Comparison of ENCODE assay signal across 10 cellular contexts in genomic region chr2:200377774-200378336, GRCh38.
A peak's percentile ranks its signal among the peaks of the same experiment; 100 is the strongest.
DNase-seq lines count a peak whose midpoint lies in the region; ATAC-seq and TF ChIP-seq lines count a peak whose summit lies in the region.
"Had no signal": no experiment of that assay in that cellular context is flagged by ENCODE, and none has a peak within 500 bp of the region (broad histone marks: within the 10 kb centered on the region; RNA-seq: fewer than 3 reads in every experiment).

No MANE protein-coding gene starts in this region.

- intact Hi-C loops in mammary epithelial cell (cut with micrococcal nuclease) = no loop called here
- intact Hi-C loops in upper lobe of right lung (cut with DNase I) = no loop called here

- H3K18ac ChIP-seq in mesenchymal stem cell (ENCODE audit: low read depth in 1 of 2, low read length in 2 of 2) = peak overlapping the region; percentile 26 to 46

- peak overlapping the region; percentile 49 for H3K27ac Mint-ChIP-seq in activated CD8-positive, alpha-beta memory T cell treated with anti-CD3 and anti-CD28 coated beads, Interleukin-2, amount 10 ng/mL, durations not matched to agents 7 days and 5 days

- no TSS peak for BruUV-seq in mammary epithelial cell (replicated peaks; lab: Mats Ljungman, UMichigan)

- H3K36me3 Mint-ChIP-seq in activated CD8-positive, alpha-beta memory T cell treated with anti-CD3 and anti-CD28 coated beads, Interleukin-2, amount 10 ng/mL, durations not matched to agents 7 days and 5 days = peaks cover 15% of the 10 kb centered on the region

- WGBS in mammary epithelial cell (ENCODE audit: low coverage, missing lambda C conversion rate) = 84% methylated on average over 4 of the region's 4 CpGs
- WGBS in mesenchymal stem cell = 78% methylated on average over 3 of the region's 4 CpGs

- in situ Hi-C loops in mammary epithelial cell (cut with MboI; ENCODE audit: low sequenced_read_pairs in 2 of 2) = no loop called here

- H3K79me2 ChIP-seq in mammary epithelial cell (ENCODE audit: insufficient read depth, low read length) = peaks cover 84% of the 10 kb centered on the region

- no peaks in the 10 kb centered on the region for H3K27me3 ChIP-seq in mammary epithelial cell (ENCODE audit: insufficient read depth, low read length)
- H3K27me3 ChIP-seq in mesenchymal stem cell (ENCODE audit: control insufficient read depth in 1 of 2, insufficient read depth in 1 of 2, low read length in 2 of 2) = no peaks in the 10 kb centered on the region
- H3K27me3 ChIP-seq in upper lobe of right lung = no peaks in the 10 kb centered on the region
- H3K27me3 ChIP-seq: neutrophil had no signal

- H3K79me1 ChIP-seq in mesenchymal stem cell (replicated peaks; ENCODE audit: low read length, poor library complexity, severe bottlenecking) = peaks cover 14% of the 10 kb centered on the region

- no peak overlapping the region for H2AFZ ChIP-seq in mammary epithelial cell (ENCODE audit: low read depth, low read length)
- no peak overlapping the region for H2AFZ ChIP-seq in mesenchymal stem cell (ENCODE audit: low read depth, low read length)

- H3K4me2 ChIP-seq in mammary epithelial cell (ENCODE audit: insufficient read depth, low read depth, low read length) (no peak overlapping the region), mesenchymal stem cell (ENCODE audit: low read length, poor library complexity, severe bottlenecking) (no peak overlapping the region)

- H3K4me3 ChIP-seq in mammary epithelial cell (replicated peaks in 1 of 3; ENCODE audit: insufficient read depth in 1 of 3, low read depth in 2 of 3, low read length in 3 of 3) (no peak overlapping the region), mesenchymal stem cell (ENCODE audit: insufficient read depth in 1 of 2, low read depth in 1 of 2, low read length in 2 of 2) (no peak overlapping the region), upper lobe of right lung (no peak overlapping the region)

- H3K9me3 ChIP-seq in mammary epithelial cell (replicated peaks; ENCODE audit: insufficient read depth, low read length) = no peaks in the 10 kb centered on the region
- H3K9me3 ChIP-seq in mesenchymal stem cell (ENCODE audit: control insufficient read depth, low read length) = no peaks in the 10 kb centered on the region
- no peaks in the 10 kb centered on the region for H3K9me3 ChIP-seq in upper lobe of right lung
- H3K9me3 ChIP-seq: neutrophil had no signal

- H2BK15ac ChIP-seq in mesenchymal stem cell (ENCODE audit: low read depth, poor library complexity, severe bottlenecking) = no peak overlapping the region

- H3K9ac ChIP-seq in mammary epithelial cell (ENCODE audit: insufficient read depth, low read length) (no peak overlapping the region), mesenchymal stem cell (ENCODE audit: low read length) (peak overlapping the region; percentile 79)

- no peaks in the 10 kb centered on the region for H3K27me3 Mint-ChIP-seq in activated CD8-positive, alpha-beta memory T cell treated with anti-CD3 and anti-CD28 coated beads, Interleukin-2, amount 10 ng/mL, durations not matched to agents 7 days and 5 days

- H2AK5ac ChIP-seq in mesenchymal stem cell (ENCODE audit: low read length, severe bottlenecking) = peak overlapping the region; percentile 63

- CTCF ChIA-PET in activated CD8-positive, alpha-beta memory T cell treated with anti-CD3 and anti-CD28 coated beads, Interleukin-2, amount 10 ng/mL, durations not matched to agents 7 days and 5 days (lab: Charles Lee) = interaction anchor here (1.6 kb wide), 1 partner anchor 106 kb away, joined by 4 read pairs; no protein-coding TSS in a partner anchor
- CTCF ChIA-PET in mammary epithelial cell (lab: Charles Lee; ENCODE audit: low non-redundant PET) = no interaction called here

- dilution Hi-C loops in mammary epithelial cell (cut with HindIII; ENCODE audit: low sequenced_read_pairs) = no loop called here

- peak overlapping the region; percentile 54 for H2BK120ac ChIP-seq in mesenchymal stem cell (ENCODE audit: low read depth, low read length)

- H3K36me3 ChIP-seq in mammary epithelial cell (ENCODE audit: insufficient read depth, low read length) (no peaks in the 10 kb centered on the region), mesenchymal stem cell (ENCODE audit: control insufficient read depth in 1 of 2, insufficient read depth in 2 of 2, low read depth in 1 of 2, low read length in 2 of 2) (peaks cover 3% of the 10 kb centered on the region in 2 experiments), upper lobe of right lung (no peaks in the 10 kb centered on the region)
- H3K36me3 ChIP-seq: neutrophil had no signal

- H2BK12ac ChIP-seq in mesenchymal stem cell (ENCODE audit: low read length in 2 of 2) = peak overlapping the region; percentile 20 to 37

- H3K27ac ChIP-seq in mammary epithelial cell (ENCODE audit: insufficient read depth, low read depth, low read length) (no peak overlapping the region), mesenchymal stem cell (ENCODE audit: low read length, poor library complexity, severe bottlenecking) (peak overlapping the region; percentile 84), upper lobe of right lung (peak overlapping the region; percentile 58)
- H3K27ac ChIP-seq: neutrophil had no signal

- H4K20me1 ChIP-seq in mammary epithelial cell (ENCODE audit: insufficient read depth, low read length) = no peaks in the 10 kb centered on the region

- peak overlapping the region in 1 of 2 experiments; percentile 9 for H3K23ac ChIP-seq in mesenchymal stem cell (ENCODE audit: low read length in 2 of 2)

- TF ChIP-seq CTCF in mammary epithelial cell (conservative IDR thresholded peaks at IDR 0.05 in 1 of 2, IDR thresholded peaks at IDR 0.05 in 1 of 2; ENCODE audit: extremely low read depth in 1 of 2, insufficient read depth in 1 of 2, low read depth in 1 of 2, low read length in 2 of 2) (no peak), upper lobe of right lung (IDR thresholded peaks at IDR 0.05) (no peak)

- ATAC-seq in activated CD8-positive, alpha-beta memory T cell treated with anti-CD3 and anti-CD28 coated beads, Interleukin-2, amount 10 ng/mL, durations not matched to agents 7 days and 5 days = no peak
- ATAC-seq in upper lobe of right lung = peak; percentile 27

- no peaks in the 10 kb centered on the region for H3K9me3 Mint-ChIP-seq in activated CD8-positive, alpha-beta memory T cell treated with anti-CD3 and anti-CD28 coated beads, Interleukin-2, amount 10 ng/mL, durations not matched to agents 7 days and 5 days (ENCODE audit: low read depth)

- H4K91ac ChIP-seq in mesenchymal stem cell (ENCODE audit: low read length) = peak overlapping the region; percentile 57

- H2BK5ac ChIP-seq in mesenchymal stem cell (ENCODE audit: low read depth, low read length, poor library complexity, severe bottlenecking) = peak overlapping the region; percentile 9

- no peak overlapping the region for H3K4me3 Mint-ChIP-seq in activated CD8-positive, alpha-beta memory T cell treated with anti-CD3 and anti-CD28 coated beads, Interleukin-2, amount 10 ng/mL, durations not matched to agents 7 days and 5 days

- H3K4me1 ChIP-seq in mammary epithelial cell (ENCODE audit: insufficient read depth, low read length) (peaks cover 45% of the 10 kb centered on the region), mesenchymal stem cell (ENCODE audit: control insufficient read depth, insufficient read depth, low read depth, low read length) (peaks cover 24% of the 10 kb centered on the region), upper lobe of right lung (peaks cover 63% of the 10 kb centered on the region)

- peak overlapping the region; percentile 35 for H4K8ac ChIP-seq in mesenchymal stem cell (ENCODE audit: low read length)

- H3K4ac ChIP-seq in mesenchymal stem cell (ENCODE audit: low read depth in 1 of 2, low read length in 2 of 2) = peak overlapping the region in 1 of 2 experiments; percentile 71

- H3K4me1 Mint-ChIP-seq in activated CD8-positive, alpha-beta memory T cell treated with anti-CD3 and anti-CD28 coated beads, Interleukin-2, amount 10 ng/mL, durations not matched to agents 7 days and 5 days = peaks cover 81% of the 10 kb centered on the region

- no peak for DNase-seq in activated CD8-positive, alpha-beta memory T cell treated with anti-CD3 and anti-CD28 coated beads, Interleukin-2, amount 10 ng/mL, durations not matched to agents 7 days and 5 days
- no peak for DNase-seq in activated CD8-positive, alpha-beta memory T cell treated with anti-CD3 and anti-CD28 coated beads for 24 hours
- DNase-seq in mammary epithelial cell (peak; percentile 21), mesenchymal stem cell (no peak), upper lobe of right lung (no peak), EL (no peak), DMS 273 treated with DMSO at 0.1 percent for 48 hours (lab: John Stamatoyannopoulos, UW) (no peak)
- no peak for DNase-seq in stimulated activated CD4-positive, alpha-beta T cell treated with anti-CD3 and anti-CD28 coated beads, Interleukin-1b, Interleukin-23, amount 100 ng/mL, for 48 hours
- DNase-seq: activated gamma-delta T cell treated with Interleukin-2 at 50 U/mL for 16 hours had no signal

- peak overlapping the region in 1 of 2 experiments; percentile 7 for H3K14ac ChIP-seq in mesenchymal stem cell (ENCODE audit: low read length in 2 of 2)
